ENCODE assay signal across 32 cellular contexts in the genomic region with DNA sequence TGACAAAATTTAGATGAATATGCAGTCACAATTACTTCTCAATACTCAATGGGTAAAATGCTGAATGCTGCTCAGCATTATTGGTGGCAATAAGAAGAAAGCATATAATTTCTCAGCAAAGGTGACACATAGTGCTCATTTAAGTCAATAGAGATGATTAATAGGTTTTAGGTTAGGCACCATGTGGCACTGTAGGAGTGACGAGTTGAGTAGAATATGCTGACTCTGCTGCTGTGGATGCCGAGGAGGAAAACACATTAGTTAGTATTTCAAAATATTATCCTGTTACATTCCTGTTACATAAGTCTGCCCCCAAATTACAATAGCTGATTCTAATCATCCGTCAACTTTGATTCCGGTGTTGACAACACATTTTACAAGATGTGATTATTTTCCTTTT. TPM values are rescaled to one million over a fixed set of nuclear protein-coding genes. Genes with fewer than 3 reads are reported as not detected.
"Had no signal": no experiment of that assay in that cellular context is flagged by ENCODE, and none has a peak within 500 bp of the region (broad histone marks: within the 10 kb centered on the region; RNA-seq: fewer than 3 reads in every experiment).

No MANE protein-coding gene starts in this region.

- H3K9me3 ChIP-seq: left ventricle myocardium inferior, ovary, right atrium auricular region, stomach, testis, thyroid gland, transverse colon, upper lobe of left lung had no signal

- H3K4me3 ChIP-seq: left ventricle myocardium inferior, neural progenitor cell, ovary, right atrium auricular region, skin epidermis, stomach, testis, thyroid gland, transverse colon, upper lobe of left lung had no signal

- H3K4me3 Mint-ChIP-seq: immature natural killer cell; memory B cell; natural killer cell; nephron progenitor cell; neural progenitor cell; stimulated activated naive B cell treated with anti-CD40 and anti-IgM and Interleukin-4, amounts not matched to agents 10 μg/mL and 1 μg/mL and 100 μg/mL, for 72 hours had no signal

- H3K27me3 ChIP-seq: neural progenitor cell, ovary, right atrium auricular region, stomach, testis, thyroid gland, transverse colon, upper lobe of left lung had no signal

- H3K4me1 Mint-ChIP-seq: memory B cell; nephron progenitor cell; neural progenitor cell; stimulated activated naive B cell treated with anti-CD40 and anti-IgM and Interleukin-4, amounts not matched to agents 10 μg/mL and 1 μg/mL and 100 μg/mL, for 72 hours had no signal

- DNase-seq: hypothalamus; immature natural killer cell; islet precursor cell; left ventricle myocardium inferior; natural killer cell; nephron progenitor cell; ovary; stimulated activated CD4-positive, alpha-beta T cell treated with anti-CD3 and anti-CD28 coated beads, Interleukin-12 subunit alpha, Interleukin-12 subunit beta, amount 100 ng/mL, for 4 hours; stimulated activated CD4-positive, alpha-beta T cell treated with anti-CD3 and anti-CD28 coated beads, Interleukin-15, amount 100 ng/mL, for 24 hours; stimulated activated CD4-positive, alpha-beta T cell treated with anti-CD3 and anti-CD28 coated beads, Interleukin-2, amount 100 ng/mL, for 24 hours; stimulated activated CD4-positive, alpha-beta T cell treated with anti-CD3 and anti-CD28 coated beads, Interleukin-4, amount 100 ng/mL, for 1 hour; stimulated activated naive B cell treated with anti-CD40 and anti-IgM and Interleukin-4, amounts not matched to agents 10 μg/mL and 1 μg/mL and 100 μg/mL, for 72 hours; stimulated activated naive CD8-positive, alpha-beta T cell treated with anti-CD3 and anti-CD28 coated beads, Interleukin-15, Interleukin-2, amounts not matched to agents 100 U/mL and 50 U/mL, for 24 hours; stomach; testis; thyroid gland; transverse colon; upper lobe of left lung had no signal

- ATAC-seq: sciatic nerve; stimulated activated naive B cell treated with anti-CD40 and anti-IgM and Interleukin-4, amounts not matched to agents 10 μg/mL and 1 μg/mL and 100 μg/mL, for 72 hours; stimulated activated naive CD8-positive, alpha-beta T cell treated with anti-CD3 and anti-CD28 coated beads, Interleukin-15, Interleukin-2, amounts not matched to agents 100 U/mL and 50 U/mL, for 24 hours had no signal

- H3K27ac ChIP-seq: left ventricle myocardium inferior, neural progenitor cell, ovary, right atrium auricular region, skin epidermis, stomach, testis, thyroid gland, transverse colon, upper lobe of left lung had no signal

- H2AFZ ChIP-seq: neural progenitor cell had no signal

- H3K27ac Mint-ChIP-seq: immature natural killer cell; memory B cell; natural killer cell; nephron progenitor cell; neural progenitor cell; progenitor cell of endocrine pancreas; stimulated activated naive B cell treated with anti-CD40 and anti-IgM and Interleukin-4, amounts not matched to agents 10 μg/mL and 1 μg/mL and 100 μg/mL, for 72 hours had no signal

- H3K4me1 ChIP-seq: left ventricle myocardium inferior, neural progenitor cell, right atrium auricular region, testis, thyroid gland, upper lobe of left lung had no signal

- FAIRE-seq: urothelium cell line had no signal

- H3K36me3 ChIP-seq: left ventricle myocardium inferior, neural progenitor cell, ovary, right atrium auricular region, stomach, thyroid gland, transverse colon, upper lobe of left lung had no signal

- H3K9ac ChIP-seq: neural progenitor cell had no signal

- H3K36me3 Mint-ChIP-seq: immature natural killer cell, memory B cell, natural killer cell, neural progenitor cell had no signal

- H3K4me2 ChIP-seq: neural progenitor cell had no signal

- H3K9me3 Mint-ChIP-seq: memory B cell; nephron progenitor cell; neural progenitor cell; stimulated activated naive B cell treated with anti-CD40 and anti-IgM and Interleukin-4, amounts not matched to agents 10 μg/mL and 1 μg/mL and 100 μg/mL, for 72 hours had no signal

- H3K27me3 Mint-ChIP-seq: memory B cell had no signal

RNA-seq across cellular contexts. Expression of a gene that starts 13.7 kb away (rescaled TPM):
- total RNA-seq: left ventricle myocardium inferior, lower leg skin, right atrium auricular region, thyroid gland had no signal

RNA-seq across cellular contexts. Expression of a gene that starts 24.1 kb away (rescaled TPM):
- total RNA-seq: kidney epithelial cell, lung microvascular endothelial cell, progenitor cell of endocrine pancreas, pulmonary artery endothelial cell, renal cortical epithelial cell, testis, transverse colon had no signal

RNA-seq across cellular contexts. Expression of a gene that starts 26.4 kb away (rescaled TPM):
- polyA plus RNA-seq: immature natural killer cell had no signal

RNA-seq across cellular contexts. Expression of a gene that starts 30.3 kb away (rescaled TPM):
- total RNA-seq: kidney epithelial cell, lower leg skin, lung microvascular endothelial cell, mucosa of gallbladder, omental fat pad, pulmonary artery endothelial cell, testis, thyroid gland, transverse colon had no signal
- polyA plus RNA-seq: ovary had no signal
